In genomic region chr1:99107680-99108079, GRCh38 we compare ENCODE assay signal across 32 cellular contexts.
"Had no signal": no experiment of that assay in that cellular context is flagged by ENCODE, and none has a peak within 500 bp of the region (broad histone marks: within the 10 kb centered on the region; RNA-seq: fewer than 3 reads in every experiment).

No MANE protein-coding gene starts in this region.

- H3K36me3 ChIP-seq: adrenal gland, ascending aorta, cardiac muscle cell had no signal

- H3K9me3 ChIP-seq: adrenal gland, ascending aorta had no signal

- ATAC-seq: activated CD8-positive, alpha-beta T cell treated with anti-CD3 and anti-CD28 coated beads for 36 hours; activated naive CD4-positive, alpha-beta T cell treated with anti-CD3 and anti-CD28 coated beads, Interleukin-2, amount 50 U/mL, for 72 hours; activated T-cell treated with anti-CD3 and anti-CD28 coated beads, Interleukin-2, amount 50 U/mL, for 4 hours; activated T-cell treated with anti-CD3 and anti-CD28 coated beads, Interleukin-2, amount 50 U/mL, for 72 hours; activated T-helper 17 cell treated with anti-CD3 and anti-CD28 coated beads, Interleukin-2, amount 50 U/mL, for 72 hours had no signal

- FAIRE-seq: bronchial epithelial cell, TTC549 had no signal

- DNase-seq: activated B cell treated with CpG ODN at 0.5 μM for 24 hours; activated CD4-positive, alpha-beta memory T cell treated with anti-CD3 and anti-CD28 coated beads for 36 hours; activated CD4-positive, alpha-beta T cell treated with anti-CD3 and anti-CD28 coated beads for 4 hours; activated CD4-positive, alpha-beta T cell treated with anti-CD3 and anti-CD28 coated beads, Interleukin-2, amount 10 ng/mL, durations not matched to agents 24 days and 14 days; activated CD4-positive, alpha-beta T cell treated with anti-CD3 and anti-CD28 coated beads, Interleukin-2, amount 50 U/mL, for 1 hour; activated CD4-positive, alpha-beta T cell treated with anti-CD3 and anti-CD28 coated beads, Interleukin-2, amount 50 U/mL, for 4 hours; activated CD4-positive, CD25-positive, alpha-beta regulatory T cell treated with anti-CD3 and anti-CD28 coated beads, Interleukin-2, amount 50 U/mL, for 72 hours; activated CD8-positive, alpha-beta memory T cell treated with anti-CD3 and anti-CD28 coated beads, Interleukin-2, amount 50 U/mL, for 4 hours; activated CD8-positive, alpha-beta T cell treated with anti-CD3 and anti-CD28 coated beads for 36 hours; activated effector memory CD4-positive, alpha-beta T cell treated with anti-CD3 and anti-CD28 coated beads, Interleukin-2, amount 50 U/mL, for 16 hours; activated gamma-delta T cell treated with Interleukin-2 at 50 U/mL for 16 hours; activated naive CD4-positive, alpha-beta T cell; activated naive CD4-positive, alpha-beta T cell treated with anti-CD3 and anti-CD28 coated beads for 36 hours; activated naive CD4-positive, alpha-beta T cell treated with anti-CD3 and anti-CD28 coated beads, Interleukin-2, amount 50 U/mL, for 16 hours; activated naive CD8-positive, alpha-beta T cell treated with anti-CD3 and anti-CD28 coated beads for 36 hours; activated T-cell treated with anti-CD3 and anti-CD28 coated beads for 4 hours; activated T-cell treated with anti-CD3 and anti-CD28 coated beads, Interleukin-2, amount 50 U/mL, for 1 hour; activated T-cell treated with anti-CD3 and anti-CD28 coated beads, Interleukin-2, amount 50 U/mL, for 4 hours; activated T-cell treated with anti-CD3 and anti-CD28 coated beads, Interleukin-2, amount 50 U/mL, for 72 hours; adrenal gland; amniotic stem cell; caudate nucleus; cerebellar nuclear complex; T-helper 2 cell; T-helper 9 cell had no signal

- H3K27ac ChIP-seq: adrenal gland, ascending aorta, cardiac muscle cell, VCaP had no signal

- H3K27me3 ChIP-seq: adrenal gland, ascending aorta, cardiac muscle cell had no signal

- H3K4me3 ChIP-seq: adrenal gland, ascending aorta, cardiac muscle cell had no signal

- H3K4me1 ChIP-seq: adrenal gland, ascending aorta had no signal
